ENCODE assay signal across 22 cellular contexts in genomic region chr7:157618823-157619606, GRCh38.
"Had no signal": no experiment of that assay in that cellular context is flagged by ENCODE, and none has a peak within 500 bp of the region (broad histone marks: within the 10 kb centered on the region; RNA-seq: fewer than 3 reads in every experiment).

No MANE protein-coding gene starts in this region.

- H3K36me3 ChIP-seq: brain microvascular endothelial cell had no signal

- DNase-seq: activated CD4-positive, alpha-beta memory T cell treated with anti-CD3 and anti-CD28 coated beads for 36 hours; activated CD4-positive, alpha-beta T cell treated with anti-CD3 and anti-CD28 coated beads for 36 hours; activated CD4-positive, alpha-beta T cell treated with anti-CD3 and anti-CD28 coated beads, Interleukin-2, amount 10 ng/mL, durations not matched to agents 24 days and 14 days; activated CD4-positive, CD25-positive, alpha-beta regulatory T cell; activated CD8-positive, alpha-beta T cell treated with anti-CD3 and anti-CD28 coated beads, Interleukin-2, amount 10 ng/mL, durations not matched to agents 7 days and 5 days; activated effector memory CD4-positive, alpha-beta T cell treated with Interleukin-2 at 50 U/mL for 16 hours; activated gamma-delta T cell treated with Interleukin-2 at 50 U/mL for 16 hours; activated naive CD4-positive, alpha-beta T cell treated with Interleukin-2 at 50 U/mL for 16 hours; activated T-cell treated with anti-CD3 and anti-CD28 coated beads, Interleukin-2, amount 50 U/mL, for 4 hours; amniotic stem cell; anterior cingulate cortex; brain microvascular endothelial cell; effector memory CD4-positive, alpha-beta T cell; foreskin fibroblast; T-helper 2 cell had no signal

- H3K27ac Mint-ChIP-seq: activated CD4-positive, alpha-beta memory T cell treated with anti-CD3 and anti-CD28 coated beads for 36 hours; activated CD4-positive, alpha-beta T cell treated with anti-CD3 and anti-CD28 coated beads for 36 hours; activated CD4-positive, alpha-beta T cell treated with anti-CD3 and anti-CD28 coated beads, Interleukin-2, amount 10 ng/mL, durations not matched to agents 24 days and 14 days; activated naive CD4-positive, alpha-beta T cell treated with anti-CD3 and anti-CD28 coated beads, Interleukin-2, amount 50 U/mL, for 24 hours; activated T-helper 17 cell treated with anti-CD3 and anti-CD28 coated beads, Interleukin-2, amount 50 U/mL, for 72 hours; dendritic cell treated with granulocyte-macrophage colony-stimulating factor and Interleukin-4, amounts not matched to agents 40 ng/mL and 50 ng/mL, for 4 days; endodermal cell had no signal

- H3K27ac ChIP-seq: brain microvascular endothelial cell, coronary artery, dorsolateral prefrontal cortex had no signal

- H3K36me3 Mint-ChIP-seq: activated CD4-positive, alpha-beta memory T cell treated with anti-CD3 and anti-CD28 coated beads for 36 hours; activated naive CD4-positive, alpha-beta T cell treated with anti-CD3 and anti-CD28 coated beads, Interleukin-2, amount 50 U/mL, for 24 hours had no signal

- H3K4me3 ChIP-seq: coronary artery, dorsolateral prefrontal cortex had no signal

- H3K27me3 ChIP-seq: brain microvascular endothelial cell, dorsolateral prefrontal cortex had no signal

- H3K9me3 Mint-ChIP-seq: activated CD4-positive, alpha-beta memory T cell treated with anti-CD3 and anti-CD28 coated beads for 36 hours; activated CD4-positive, alpha-beta T cell treated with anti-CD3 and anti-CD28 coated beads, Interleukin-2, amount 10 ng/mL, durations not matched to agents 24 days and 14 days; activated naive CD4-positive, alpha-beta T cell treated with anti-CD3 and anti-CD28 coated beads, Interleukin-2, amount 50 U/mL, for 24 hours; activated T-cell treated with anti-CD3 and anti-CD28 coated beads, Interleukin-2, amount 50 U/mL, for 4 hours; activated T-helper 17 cell treated with anti-CD3 and anti-CD28 coated beads, Interleukin-2, amount 50 U/mL, for 72 hours; central memory CD8-positive, alpha-beta T cell; dendritic cell treated with granulocyte-macrophage colony-stimulating factor and Interleukin-4, amounts not matched to agents 40 ng/mL and 50 ng/mL, for 4 days; endodermal cell had no signal

- H3K27me3 Mint-ChIP-seq: activated CD4-positive, alpha-beta memory T cell treated with anti-CD3 and anti-CD28 coated beads for 36 hours; activated CD4-positive, alpha-beta T cell treated with anti-CD3 and anti-CD28 coated beads for 36 hours; activated naive CD4-positive, alpha-beta T cell treated with anti-CD3 and anti-CD28 coated beads, Interleukin-2, amount 50 U/mL, for 24 hours; activated T-helper 17 cell treated with anti-CD3 and anti-CD28 coated beads, Interleukin-2, amount 50 U/mL, for 72 hours had no signal

- H3K4me3 Mint-ChIP-seq: activated CD4-positive, alpha-beta memory T cell treated with anti-CD3 and anti-CD28 coated beads for 36 hours; activated CD4-positive, alpha-beta T cell treated with anti-CD3 and anti-CD28 coated beads for 36 hours; activated CD4-positive, alpha-beta T cell treated with anti-CD3 and anti-CD28 coated beads, Interleukin-2, amount 10 ng/mL, durations not matched to agents 24 days and 14 days; activated CD8-positive, alpha-beta T cell treated with anti-CD3 and anti-CD28 coated beads, Interleukin-2, amount 10 ng/mL, durations not matched to agents 7 days and 5 days; activated naive CD4-positive, alpha-beta T cell treated with anti-CD3 and anti-CD28 coated beads, Interleukin-2, amount 50 U/mL, for 24 hours; activated T-cell treated with anti-CD3 and anti-CD28 coated beads, Interleukin-2, amount 50 U/mL, for 4 hours; activated T-helper 17 cell treated with anti-CD3 and anti-CD28 coated beads, Interleukin-2, amount 50 U/mL, for 72 hours; central memory CD8-positive, alpha-beta T cell; dendritic cell treated with granulocyte-macrophage colony-stimulating factor and Interleukin-4, amounts not matched to agents 40 ng/mL and 50 ng/mL, for 4 days; endodermal cell had no signal

- H3K4me1 Mint-ChIP-seq: endodermal cell had no signal
